Comparison of ENCODE assay signal across 2 cellular contexts in genomic region chr13:21638319-21639282, GRCh38.
TF ChIP-seq lines count a peak whose summit lies in the region.

No MANE protein-coding gene starts in this region.

TF ChIP-seq in endothelial cell of umbilical vein, 7 proteins besides CTCF, POLR2A, EP300 and RAD21:
- TF ChIP-seq JUN (IDR thresholded peaks at IDR 0.05; ENCODE audit: borderline replicate concordance, insufficient read depth, insufficient read length, low read depth): no peak
- no peak for TF ChIP-seq EZH2 (IDR thresholded peaks at IDR 0.05; ENCODE audit: borderline replicate concordance, low read depth, low read length, severe bottlenecking)
- no peak for TF ChIP-seq MAX (IDR thresholded peaks at IDR 0.05; ENCODE audit: insufficient read depth, insufficient read length)
- TF ChIP-seq POLR2AphosphoS5 (IDR thresholded peaks at IDR 0.05; ENCODE audit: insufficient read depth, low read depth, low read length): no peak

TF ChIP-seq in neural cell, 6 proteins besides CTCF, POLR2A, EP300 and RAD21:
- TF ChIP-seq TAF1 (IDR thresholded peaks at IDR 0.05; ENCODE audit: low read depth) (no peak), SMC3 (conservative IDR thresholded peaks at IDR 0.05; ENCODE audit: poor library complexity) (peak; percentile 93)
